Comparison of ENCODE assay signal across 8 cellular contexts in genomic region chr19:2478324-2478755, GRCh38. TPM values are rescaled to one million over a fixed set of nuclear protein-coding genes. Genes with fewer than 3 reads are reported as not detected.
DNase-seq lines count a peak whose midpoint lies in the region; ATAC-seq and TF ChIP-seq lines count a peak whose summit lies in the region.

No MANE protein-coding gene starts in this region.

- DNase-seq in CD8-positive, alpha-beta memory T cell, result peak; percentile 46 to 80 (median 66)
- peak; percentile 78 for DNase-seq in LHCN-M2 (ENCODE audit: low read depth)
- peak; percentile 68 for DNase-seq in ecto neural progenitor cell (ENCODE audit: low spot score)
- peak; percentile 57 to 78 for DNase-seq in lung microvascular endothelial cell (ENCODE audit: low read depth in 2 of 2)
- DNase-seq in LoVo (ENCODE audit: low spot score), result no peak

- H3K9me3 Mint-ChIP-seq in CD8-positive, alpha-beta memory T cell, result peaks cover 0 to 7% (median 4%) of the 10 kb centered on the region in 5 donors
- H3K9me3 Mint-ChIP-seq in stimulated activated naive CD8-positive, alpha-beta T cell treated with anti-CD3 and anti-CD28 coated beads, Interleukin-15, Interleukin-2, amounts not matched to agents 100 ng/mL and 50 ng/mL, for 24 hours, result peaks cover 3% of the 10 kb centered on the region

- peaks cover 15% of the 10 kb centered on the region for H3K4me1 ChIP-seq in CD8-positive, alpha-beta memory T cell (ENCODE audit: insufficient read depth, low read length)

- peaks cover 8 to 22% (median 15%) of the 10 kb centered on the region in 3 donors for H3K4me1 Mint-ChIP-seq in CD8-positive, alpha-beta memory T cell
- H3K4me1 Mint-ChIP-seq in stimulated activated naive CD8-positive, alpha-beta T cell treated with anti-CD3 and anti-CD28 coated beads, Interleukin-15, Interleukin-2, amounts not matched to agents 100 ng/mL and 50 ng/mL, for 24 hours (ENCODE audit: low read depth), result peaks cover 28% of the 10 kb centered on the region

- CTCF ChIA-PET in CD8-positive, alpha-beta memory T cell (lab: Charles Lee), result interaction anchor here (0.8 to 4.2 kb wide), 12 partner anchors 17 to 159 kb away, joined by 3 to 111 read pairs (median 4); no protein-coding TSS in a partner anchor

- no peaks in the 10 kb centered on the region for H3K36me3 ChIP-seq in CD8-positive, alpha-beta memory T cell (ENCODE audit: insufficient read depth, low read length)

- H3K4me3 Mint-ChIP-seq in CD8-positive, alpha-beta memory T cell, result peak overlapping the region; percentile 98 to 100 (median 100)
- H3K4me3 Mint-ChIP-seq in stimulated activated naive CD8-positive, alpha-beta T cell treated with anti-CD3 and anti-CD28 coated beads, Interleukin-15, Interleukin-2, amounts not matched to agents 100 ng/mL and 50 ng/mL, for 24 hours, result peak overlapping the region; percentile 98

- H3K27ac Mint-ChIP-seq in CD8-positive, alpha-beta memory T cell, result peak overlapping the region; percentile 81 to 96 (median 95)
- peak overlapping the region; percentile 86 for H3K27ac Mint-ChIP-seq in stimulated activated naive CD8-positive, alpha-beta T cell treated with anti-CD3 and anti-CD28 coated beads, Interleukin-15, Interleukin-2, amounts not matched to agents 100 ng/mL and 50 ng/mL, for 24 hours

- H3K27me3 ChIP-seq in CD8-positive, alpha-beta memory T cell (ENCODE audit: insufficient read depth, low read length, poor library complexity, severe bottlenecking), result no peaks in the 10 kb centered on the region

- H3K4me3 ChIP-seq in CD8-positive, alpha-beta memory T cell (ENCODE audit: low read length), result peak overlapping the region; percentile 92

- peaks cover 0 to 16% of the 10 kb centered on the region in 2 donors for H3K27me3 Mint-ChIP-seq in CD8-positive, alpha-beta memory T cell
- no peaks in the 10 kb centered on the region for H3K27me3 Mint-ChIP-seq in stimulated activated naive CD8-positive, alpha-beta T cell treated with anti-CD3 and anti-CD28 coated beads, Interleukin-15, Interleukin-2, amounts not matched to agents 100 ng/mL and 50 ng/mL, for 24 hours

- H3K36me3 Mint-ChIP-seq in CD8-positive, alpha-beta memory T cell, result peaks cover 0 to 28% (median 9%) of the 10 kb centered on the region in 3 donors
- peaks cover 26% of the 10 kb centered on the region for H3K36me3 Mint-ChIP-seq in stimulated activated naive CD8-positive, alpha-beta T cell treated with anti-CD3 and anti-CD28 coated beads, Interleukin-15, Interleukin-2, amounts not matched to agents 100 ng/mL and 50 ng/mL, for 24 hours (ENCODE audit: low read depth)

- peak overlapping the region; percentile 83 for H3K27ac ChIP-seq in CD8-positive, alpha-beta memory T cell (ENCODE audit: low read depth, low read length)
- peak overlapping the region; percentile 82 for H3K27ac ChIP-seq in VCaP

- ATAC-seq in HG03135 (IDR thresholded peaks at IDR 0.05; ENCODE audit: unreplicated experiment), result no peak

- no peaks in the 10 kb centered on the region for H3K9me3 ChIP-seq in CD8-positive, alpha-beta memory T cell (ENCODE audit: low read length)

- TF ChIP-seq CTCF in VCaP (conservative IDR thresholded peaks at IDR 0.05), result peak; percentile 55

- POLR2A ChIA-PET in CD8-positive, alpha-beta memory T cell (lab: Charles Lee), result interaction anchor here (0.7 to 5.0 kb wide), 16 partner anchors 12 to 1567 kb away, joined by 3 to 101 read pairs (median 7); partner anchors contain the start of genes LMNB2, THOP1 and TIMM13

RNA-seq across cellular contexts. Expression of gene GADD45B, which starts 2.4 kb away (rescaled TPM):
- total RNA-seq in CD8-positive, alpha-beta memory T cell, result 10 to 100 TPM; 51.1 to 53.7 TPM
- 90.7 TPM for polyA plus RNA-seq in CD8-positive, alpha-beta memory T cell
- total RNA-seq in LHCN-M2 (2014; rRNA removed) (42.6 and 49.8 TPM in 2 replicates), lung microvascular endothelial cell (49.5 and 175 TPM in 2 replicates)
- 134 TPM for polyA plus RNA-seq in LHCN-M2 (2012)

RNA-seq across cellular contexts. Expression of gene LMNB2, which starts 21.6 kb away (rescaled TPM):
- total RNA-seq in CD8-positive, alpha-beta memory T cell, result 100 to 1,000 TPM; 110 to 116 TPM
- polyA plus RNA-seq in CD8-positive, alpha-beta memory T cell, result 13.1 TPM
- total RNA-seq in LHCN-M2 (2014; rRNA removed), result 261 TPM in 2 replicates
- polyA plus RNA-seq in LHCN-M2 (2012), result 93.5 TPM
- total RNA-seq in lung microvascular endothelial cell, result 50.6 and 51.9 TPM in 2 replicates

RNA-seq across cellular contexts. Expression of gene TIMM13, which starts 51.0 kb away (rescaled TPM):
- 100 to 1,000 TPM; 154 to 169 TPM for total RNA-seq in CD8-positive, alpha-beta memory T cell
- polyA plus RNA-seq in CD8-positive, alpha-beta memory T cell, result 71.0 TPM
- total RNA-seq in LHCN-M2 (2014; rRNA removed), result 47.1 and 52.9 TPM in 2 replicates
- 103 TPM for polyA plus RNA-seq in LHCN-M2 (2012)
- total RNA-seq in lung microvascular endothelial cell, result 38.6 and 46.2 TPM in 2 replicates
